8 cellular contexts compared by ENCODE assay signal in the genomic region with DNA sequence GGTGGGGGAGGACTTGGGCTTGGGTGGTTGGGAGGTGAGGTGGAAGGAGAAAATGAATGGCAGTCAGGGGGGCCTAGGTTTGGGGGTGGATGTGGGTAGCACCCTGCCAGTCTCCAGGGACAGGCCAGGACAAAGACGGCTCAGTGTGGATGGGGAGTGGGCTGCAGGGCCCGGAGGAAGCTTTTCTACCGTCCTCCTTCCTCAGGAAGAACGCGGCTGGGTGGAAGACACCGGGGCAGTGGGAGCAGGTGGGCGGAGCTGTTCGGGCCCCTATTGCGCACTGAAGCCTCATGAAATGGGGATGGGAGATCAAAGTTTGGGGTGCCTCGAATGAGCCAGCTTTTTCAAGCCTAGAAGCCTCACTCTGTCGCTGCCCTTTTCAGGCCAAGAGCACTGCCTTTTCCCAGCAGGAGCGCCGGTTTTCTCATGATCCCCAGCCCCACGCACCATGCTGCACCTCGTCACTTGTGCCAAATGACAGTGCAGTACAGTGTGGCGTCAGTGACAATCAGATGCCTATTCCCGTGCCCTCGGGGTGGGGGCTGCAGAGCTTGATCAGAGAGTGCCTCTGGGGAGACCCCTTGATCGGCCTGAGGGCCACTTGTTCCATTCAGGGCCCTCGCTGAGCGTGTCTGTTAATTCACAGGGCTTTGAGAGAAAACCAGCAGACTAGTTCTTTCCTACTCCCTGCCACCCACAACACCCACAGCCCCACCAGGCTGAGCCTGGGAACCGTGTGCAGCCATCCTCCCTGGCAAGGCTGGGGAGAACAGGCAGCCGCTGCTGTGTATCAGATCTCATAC. TPM values are rescaled to one million over a fixed set of nuclear protein-coding genes. Genes with fewer than 3 reads are reported as not detected.
DNase-seq lines count a peak whose midpoint lies in the region; ATAC-seq and TF ChIP-seq lines count a peak whose summit lies in the region.

No MANE protein-coding gene starts in this region.

- POLR2A ChIA-PET in activated naive CD8-positive, alpha-beta T cell treated with anti-CD3 and anti-CD28 coated beads, Interleukin-2, amount 10 ng/mL, durations not matched to agents 7 days and 5 days (lab: Charles Lee), result interaction anchor here (0.8 to 4.7 kb wide), 14 partner anchors 8 to 278 kb away, joined by 3 to 142 read pairs (median 4); partner anchors contain the start of genes DACT3, PPP5C and PTGIR

- H3K27ac Mint-ChIP-seq in activated naive CD8-positive, alpha-beta T cell treated with anti-CD3 and anti-CD28 coated beads, Interleukin-2, amount 10 ng/mL, durations not matched to agents 7 days and 5 days, result peak overlapping the region; percentile 100
- H3K27ac Mint-ChIP-seq in immature natural killer cell, result peak overlapping the region; percentile 90 to 100 (median 94)

- H3K4me3 Mint-ChIP-seq in activated naive CD8-positive, alpha-beta T cell treated with anti-CD3 and anti-CD28 coated beads, Interleukin-2, amount 10 ng/mL, durations not matched to agents 7 days and 5 days, result peak overlapping the region; percentile 97
- H3K4me3 Mint-ChIP-seq in immature natural killer cell, result peak overlapping the region; percentile 95 to 100 (median 100)

- H3K9me3 ChIP-seq in cardiac muscle cell (ENCODE audit: low read depth), result no peaks in the 10 kb centered on the region

- peaks cover 21% of the 10 kb centered on the region for H3K4me1 ChIP-seq in cardiac muscle cell (ENCODE audit: low read depth)

- H3K4me1 Mint-ChIP-seq in activated naive CD8-positive, alpha-beta T cell treated with anti-CD3 and anti-CD28 coated beads, Interleukin-2, amount 10 ng/mL, durations not matched to agents 7 days and 5 days, result peaks cover 28% of the 10 kb centered on the region
- peaks cover 29 to 34% of the 10 kb centered on the region in 2 donors for H3K4me1 Mint-ChIP-seq in immature natural killer cell

- peaks cover 2% of the 10 kb centered on the region for H3K27me3 Mint-ChIP-seq in activated naive CD8-positive, alpha-beta T cell treated with anti-CD3 and anti-CD28 coated beads, Interleukin-2, amount 10 ng/mL, durations not matched to agents 7 days and 5 days
- H3K27me3 Mint-ChIP-seq in immature natural killer cell (ENCODE audit: low read depth in 3 of 3), result peaks cover 8 to 15% (median 13%) of the 10 kb centered on the region in 3 donors

- DNase-seq in cardiac muscle cell (ENCODE audit: low read depth in 1 of 2, low spot score in 1 of 2) (peak in 1 of 2 donors; percentile 33), Right ventricle myocardium inferior (ENCODE audit: missing footprints) (no peak), immature natural killer cell (peak; percentile 11 to 27 (median 26)), NCI-H748 treated with DMSO at 0.1 percent for 48 hours (lab: John Stamatoyannopoulos, UW) (no peak)
- no peak for DNase-seq in activated naive CD8-positive, alpha-beta T cell treated with anti-CD3 and anti-CD28 coated beads, Interleukin-2, amount 10 ng/mL, durations not matched to agents 7 days and 5 days
- DNase-seq in stimulated activated CD4-positive, alpha-beta T cell treated with anti-CD3 and anti-CD28 coated beads, Interleukin-12 subunit alpha, Interleukin-12 subunit beta, amount 100 ng/mL, for 48 hours (ENCODE audit: low read depth in 2 of 3, low spot score in 1 of 3), result peak in 2 of 3 donors; percentile 58 to 61

- peaks cover 15% of the 10 kb centered on the region for H3K36me3 ChIP-seq in cardiac muscle cell

- ATAC-seq in Right ventricle myocardium inferior (no peak), GM21423 (IDR thresholded peaks at IDR 0.05; ENCODE audit: unreplicated experiment) (no peak), GM21529 (IDR thresholded peaks at IDR 0.05; ENCODE audit: unreplicated experiment) (no peak)
- peak; percentile 5 for ATAC-seq in activated naive CD8-positive, alpha-beta T cell treated with anti-CD3 and anti-CD28 coated beads, Interleukin-2, amount 10 ng/mL, durations not matched to agents 7 days and 5 days (ENCODE audit: low read depth)

- TF ChIP-seq CTCF in cardiac muscle cell (IDR thresholded peaks at IDR 0.05; ENCODE audit: low read depth, low read length), result no peak

- intact Hi-C loops in Right ventricle myocardium inferior (cut with DNase I), result no loop called here

- peak overlapping the region; percentile 73 for H3K27ac ChIP-seq in cardiac muscle cell

- peak overlapping the region; percentile 64 for H3K4me3 ChIP-seq in cardiac muscle cell

- peaks cover 7% of the 10 kb centered on the region for H3K9me3 Mint-ChIP-seq in activated naive CD8-positive, alpha-beta T cell treated with anti-CD3 and anti-CD28 coated beads, Interleukin-2, amount 10 ng/mL, durations not matched to agents 7 days and 5 days
- peaks cover 0 to 15% (median 6%) of the 10 kb centered on the region in 6 donors for H3K9me3 Mint-ChIP-seq in immature natural killer cell

- peaks cover 28% of the 10 kb centered on the region for H3K36me3 Mint-ChIP-seq in activated naive CD8-positive, alpha-beta T cell treated with anti-CD3 and anti-CD28 coated beads, Interleukin-2, amount 10 ng/mL, durations not matched to agents 7 days and 5 days
- H3K36me3 Mint-ChIP-seq in immature natural killer cell, result peaks cover 7 to 16% (median 10%) of the 10 kb centered on the region in 3 donors

- no peaks in the 10 kb centered on the region for H3K27me3 ChIP-seq in cardiac muscle cell

RNA-seq across cellular contexts. Expression of gene CALM3, which starts 1.5 kb away (rescaled TPM):
- 414 and 867 TPM in 2 replicates for total RNA-seq in cardiac muscle cell
- 412 and 576 TPM in 2 replicates for polyA plus RNA-seq in cardiac muscle cell
- total RNA-seq in Right ventricle myocardium inferior, result 378 TPM
- 100 to 1,000 TPM; 485 to 503 TPM for total RNA-seq in activated naive CD8-positive, alpha-beta T cell treated with anti-CD3 and anti-CD28 coated beads, Interleukin-2, amount 10 ng/mL, durations not matched to agents 7 days and 5 days
- 100 to 1,000 TPM; 151 to 185 (median 178) TPM for polyA plus RNA-seq in immature natural killer cell

RNA-seq across cellular contexts. Expression of gene PTGIR, which starts 22.3 kb away (rescaled TPM):
- total RNA-seq in cardiac muscle cell, result 0.12 and 0.35 TPM in 2 replicates
- 0.82 TPM in 1 of 2 replicates, not detected in the other for polyA plus RNA-seq in cardiac muscle cell
- total RNA-seq in Right ventricle myocardium inferior, result 3.8 TPM
- 1 to 10 TPM; 8.0 to 8.5 TPM for total RNA-seq in activated naive CD8-positive, alpha-beta T cell treated with anti-CD3 and anti-CD28 coated beads, Interleukin-2, amount 10 ng/mL, durations not matched to agents 7 days and 5 days
- polyA plus RNA-seq in immature natural killer cell, result under 1 TPM in 2 of 3 donors, not detected in 1; 0.14 to 0.52 TPM

RNA-seq across cellular contexts. Expression of gene GNG8, which starts 33.4 kb away (rescaled TPM):
- not detected in 2 replicates for total RNA-seq in cardiac muscle cell
- 6.8 and 16.2 TPM in 2 replicates for polyA plus RNA-seq in cardiac muscle cell
- total RNA-seq in Right ventricle myocardium inferior, result not detected
- 1 to 10 TPM in 1 of 2 experiments, not detected in 1; 2.4 TPM for total RNA-seq in activated naive CD8-positive, alpha-beta T cell treated with anti-CD3 and anti-CD28 coated beads, Interleukin-2, amount 10 ng/mL, durations not matched to agents 7 days and 5 days
- not detected for polyA plus RNA-seq in immature natural killer cell

RNA-seq across cellular contexts. Expression of gene DACT3, which starts 58.4 kb away (rescaled TPM):
- 115 and 142 TPM in 2 replicates for total RNA-seq in cardiac muscle cell
- polyA plus RNA-seq in cardiac muscle cell, result 107 and 153 TPM in 2 replicates
- total RNA-seq in Right ventricle myocardium inferior, result 14.1 TPM
- total RNA-seq in activated naive CD8-positive, alpha-beta T cell treated with anti-CD3 and anti-CD28 coated beads, Interleukin-2, amount 10 ng/mL, durations not matched to agents 7 days and 5 days, result under 1 TPM; 0.42 to 0.48 TPM
- polyA plus RNA-seq in immature natural killer cell, result not detected

Comparison
In these comparisons a context has a peak if more than half of its experiments do, and no peak if none do; other contexts are left out.
1. DNase-seq: peak in immature natural killer cell (3 of 3) and stimulated activated CD4-positive, alpha-beta T cell treated with anti-CD3 and anti-CD28 coated beads, Interleukin-12 subunit alpha, Interleukin-12 subunit beta, amount 100 ng/mL, for 48 hours (2 of 3); none in Right ventricle myocardium inferior (single experiment), activated naive CD8-positive, alpha-beta T cell treated with anti-CD3 and anti-CD28 coated beads, Interleukin-2, amount 10 ng/mL, durations not matched to agents 7 days and 5 days (single experiment) and NCI-H748 treated with DMSO at 0.1 percent for 48 hours (single experiment).